16 cellular contexts compared by ENCODE assay signal in genomic region chr9:104633976-104634520, GRCh38. TPM values are rescaled to one million over a fixed set of nuclear protein-coding genes. Genes with fewer than 3 reads are reported as not detected.
DNase-seq lines count a peak whose midpoint lies in the region; ATAC-seq, FAIRE-seq and TF ChIP-seq lines count a peak whose summit lies in the region.
"Had no signal": no experiment of that assay in that cellular context is flagged by ENCODE, and none has a peak within 500 bp of the region (broad histone marks: within the 10 kb centered on the region; RNA-seq: fewer than 3 reads in every experiment).

No MANE protein-coding gene starts in this region.

- in situ Hi-C loops in GM13976 (cut with MboI; ENCODE audit: low sequenced_read_pairs, unreplicated experiment): no loop called here

- H3K27me3 Mint-ChIP-seq in progenitor cell of endocrine pancreas: no peaks in the 10 kb centered on the region
- H3K27me3 Mint-ChIP-seq: CD4-positive, CD25-positive, alpha-beta regulatory T cell had no signal

- H3K4me3 ChIP-seq in right atrium auricular region (no peak overlapping the region), kidney (ENCODE audit: low read length in 2 of 2) (no peak overlapping the region)
- H3K4me3 ChIP-seq: BLaER1 treated with 17β-estradiol and CSF1 and Interleukin-3, amounts not matched to agents 10 nM and 100 nM; GM12878; GM23248 had no signal

- H3K9me3 ChIP-seq in right atrium auricular region: peaks cover 0 to 14% of the 10 kb centered on the region in 2 donors
- peaks cover 0 to 7% of the 10 kb centered on the region in 2 donors for H3K9me3 ChIP-seq in kidney (ENCODE audit: control insufficient read depth in 1 of 2, low read length in 2 of 2)

- H3K36me3 Mint-ChIP-seq in progenitor cell of endocrine pancreas (ENCODE audit: insufficient read depth): no peaks in the 10 kb centered on the region
- H3K36me3 Mint-ChIP-seq: CD4-positive, CD25-positive, alpha-beta regulatory T cell had no signal

- FAIRE-seq in kidney (lab: Jason Lieb, UNC): no peak
- FAIRE-seq: GM12878 had no signal

- no peak overlapping the region for H3K9ac ChIP-seq in kidney (ENCODE audit: low read length in 2 of 2)
- H3K9ac ChIP-seq: BLaER1 treated with 17β-estradiol and CSF1 and Interleukin-3, amounts not matched to agents 10 nM and 100 nM; GM23248 had no signal

- DNase-seq in left ventricle myocardium superior (peak; percentile 18), right atrium auricular region (ENCODE audit: low spot score) (no peak), kidney (peak; percentile 67), posterior vena cava (ENCODE audit: low spot score) (peak; percentile 62), GM13976 (ENCODE audit: low spot score) (no peak), progenitor cell of endocrine pancreas (ENCODE audit: low spot score, unreplicated experiment) (no peak)
- DNase-seq in activated CD4-positive, alpha-beta T cell treated with anti-CD3 and anti-CD28 coated beads, Interleukin-2, amount 50 U/mL, for 48 hours: no peak
- DNase-seq: ACHN; CD4-positive, CD25-positive, alpha-beta regulatory T cell; DMS 273 treated with DMSO at 0.1 percent for 48 hours; GM23248; H7 had no signal

- no peak overlapping the region for H3K27ac ChIP-seq in right atrium auricular region
- no peak overlapping the region for H3K27ac ChIP-seq in kidney (ENCODE audit: low read depth in 2 of 2, low read length in 2 of 2)
- H3K27ac ChIP-seq: BLaER1 treated with 17β-estradiol and CSF1 and Interleukin-3, amounts not matched to agents 10 nM and 100 nM; GM23248 had no signal

- H3K4me1 ChIP-seq in right atrium auricular region (no peaks in the 10 kb centered on the region), kidney (ENCODE audit: control insufficient read depth in 1 of 2, insufficient read depth in 1 of 2, low read depth in 1 of 2, low read length in 2 of 2) (no peaks in the 10 kb centered on the region)

- no peak overlapping the region for H3K4me3 Mint-ChIP-seq in progenitor cell of endocrine pancreas (ENCODE audit: low read depth)
- H3K4me3 Mint-ChIP-seq: CD4-positive, CD25-positive, alpha-beta regulatory T cell had no signal

- ATAC-seq in left ventricle myocardium superior: no peak
- ATAC-seq: GM12878 had no signal

- H3K27me3 ChIP-seq in right atrium auricular region: no peaks in the 10 kb centered on the region
- H3K27me3 ChIP-seq: BLaER1 treated with 17β-estradiol and CSF1 and Interleukin-3, amounts not matched to agents 10 nM and 100 nM had no signal

- no peaks in the 10 kb centered on the region for H3K4me1 Mint-ChIP-seq in progenitor cell of endocrine pancreas (ENCODE audit: low read depth)
- H3K4me1 Mint-ChIP-seq: CD4-positive, CD25-positive, alpha-beta regulatory T cell had no signal

- no peaks in the 10 kb centered on the region for H3K36me3 ChIP-seq in right atrium auricular region
- H3K36me3 ChIP-seq in kidney (ENCODE audit: control insufficient read depth in 1 of 2, insufficient read depth in 2 of 2, low read length in 2 of 2): no peaks in the 10 kb centered on the region
- H3K36me3 ChIP-seq: BLaER1 treated with 17β-estradiol and CSF1 and Interleukin-3, amounts not matched to agents 10 nM and 100 nM had no signal

- intact Hi-C loops in left ventricle myocardium superior (cut with micrococcal nuclease): no loop called here
- intact Hi-C loops in kidney (cut with DNase I): no loop called here
- intact Hi-C loops in posterior vena cava (cut with DNase I): no loop called here

- peaks cover 16% of the 10 kb centered on the region for H3K9me3 Mint-ChIP-seq in progenitor cell of endocrine pancreas (ENCODE audit: low read depth)

- TF ChIP-seq CTCF in right atrium auricular region (IDR thresholded peaks at IDR 0.05) (no peak), kidney (IDR thresholded peaks at IDR 0.05; ENCODE audit: borderline replicate concordance, extremely low read depth, insufficient read depth) (no peak), GM13976 (IDR thresholded peaks at IDR 0.05; ENCODE audit: borderline replicate concordance, control extremely low read depth, extremely low read depth, insufficient read depth, missing control alignments) (no peak), progenitor cell of endocrine pancreas (IDR thresholded peaks at IDR 0.05; ENCODE audit: unreplicated experiment) (no peak)

- H3K27ac Mint-ChIP-seq in progenitor cell of endocrine pancreas: no peak overlapping the region
- H3K27ac Mint-ChIP-seq: CD4-positive, CD25-positive, alpha-beta regulatory T cell had no signal

RNA-seq across cellular contexts. Expression of gene OR13C9, which starts 16.0 kb away (rescaled TPM):
- total RNA-seq in left ventricle myocardium superior (not detected), right atrium auricular region (not detected), kidney (not detected), posterior vena cava (not detected), progenitor cell of endocrine pancreas (0.36 and 0.48 TPM in 2 replicates)
- polyA plus RNA-seq in kidney (ENCODE audit: insufficient read depth, low read depth, low replicate concordance): not detected
- total RNA-seq: A172; CD4-positive, CD25-positive, alpha-beta regulatory T cell; G401; GM12878; GM23248; H7 had no signal
- polyA plus RNA-seq: CD4-positive, CD25-positive, alpha-beta regulatory T cell; GM12878; GM23248 had no signal

RNA-seq across cellular contexts. Expression of gene OR13C2, which starts 28.6 kb away (rescaled TPM):
- total RNA-seq in left ventricle myocardium superior (not detected), right atrium auricular region (not detected), kidney (not detected), posterior vena cava (not detected), progenitor cell of endocrine pancreas (0.36 and 0.47 TPM in 2 replicates)
- not detected for polyA plus RNA-seq in kidney (ENCODE audit: insufficient read depth, low read depth, low replicate concordance)
- total RNA-seq: A172; CD4-positive, CD25-positive, alpha-beta regulatory T cell; G401; GM12878; GM23248; H7 had no signal
- polyA plus RNA-seq: CD4-positive, CD25-positive, alpha-beta regulatory T cell; GM23248 had no signal

RNA-seq across cellular contexts. Expression of gene OR13C5, which starts 34.8 kb away (rescaled TPM):
- not detected for total RNA-seq in left ventricle myocardium superior
- total RNA-seq in right atrium auricular region: not detected
- total RNA-seq in kidney: not detected
- not detected for polyA plus RNA-seq in kidney (ENCODE audit: insufficient read depth, low read depth, low replicate concordance)
- not detected for total RNA-seq in posterior vena cava
- total RNA-seq in progenitor cell of endocrine pancreas: 0.47 TPM in 1 of 2 replicates, not detected in the other
- total RNA-seq: A172; CD4-positive, CD25-positive, alpha-beta regulatory T cell; G401; GM12878; GM23248; H7 had no signal
- polyA plus RNA-seq: CD4-positive, CD25-positive, alpha-beta regulatory T cell; GM23248 had no signal

Comparison
In these comparisons a context has a peak if more than half of its experiments do, and no peak if none do; other contexts are left out.
1. DNase-seq: peak in left ventricle myocardium superior (single experiment), kidney (single experiment) and posterior vena cava (single experiment); none in right atrium auricular region (single experiment), GM13976 (single experiment), activated CD4-positive, alpha-beta T cell treated with anti-CD3 and anti-CD28 coated beads, Interleukin-2, amount 50 U/mL, for 48 hours (0 of 2) and progenitor cell of endocrine pancreas (single experiment).